1 cellular context compared by ENCODE assay signal in genomic region chr20:53124803-53125202, GRCh38.
TF ChIP-seq lines count a peak whose summit lies in the region.

No MANE protein-coding gene starts in this region.

TF ChIP-seq in K562, 482 proteins besides CTCF, POLR2A, EP300 and RAD21 (continued from another document):
- TF ChIP-seq, protein P1, sequence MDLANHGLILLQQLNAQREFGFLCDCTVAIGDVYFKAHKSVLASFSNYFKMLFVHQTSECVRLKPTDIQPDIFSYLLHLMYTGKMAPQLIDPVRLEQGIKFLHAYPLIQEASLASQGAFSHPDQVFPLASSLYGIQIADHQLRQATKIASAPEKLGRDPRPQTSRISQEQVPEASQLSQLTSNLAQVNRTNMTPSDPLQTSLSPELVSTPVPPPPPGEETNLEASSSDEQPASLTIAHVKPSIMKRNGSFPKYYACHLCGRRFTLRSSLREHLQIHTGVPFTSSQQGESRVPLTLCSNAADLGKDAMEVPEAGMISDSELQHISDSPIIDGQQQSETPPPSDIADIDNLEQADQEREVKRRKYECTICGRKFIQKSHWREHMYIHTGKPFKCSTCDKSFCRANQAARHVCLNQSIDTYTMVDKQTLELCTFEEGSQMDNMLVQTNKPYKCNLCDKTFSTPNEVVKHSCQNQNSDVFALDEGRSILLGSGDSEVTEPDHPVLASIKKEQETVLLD (IDR thresholded peaks at IDR 0.05) = no peak
- peak; percentile 35; the same call in 1 of the 2 replicates for TF ChIP-seq NFIC (IDR thresholded peaks at IDR 0.05)
- TF ChIP-seq RB1 (IDR thresholded peaks at IDR 0.05; ENCODE audit: low read depth) = no peak
- TF ChIP-seq, protein P2, sequence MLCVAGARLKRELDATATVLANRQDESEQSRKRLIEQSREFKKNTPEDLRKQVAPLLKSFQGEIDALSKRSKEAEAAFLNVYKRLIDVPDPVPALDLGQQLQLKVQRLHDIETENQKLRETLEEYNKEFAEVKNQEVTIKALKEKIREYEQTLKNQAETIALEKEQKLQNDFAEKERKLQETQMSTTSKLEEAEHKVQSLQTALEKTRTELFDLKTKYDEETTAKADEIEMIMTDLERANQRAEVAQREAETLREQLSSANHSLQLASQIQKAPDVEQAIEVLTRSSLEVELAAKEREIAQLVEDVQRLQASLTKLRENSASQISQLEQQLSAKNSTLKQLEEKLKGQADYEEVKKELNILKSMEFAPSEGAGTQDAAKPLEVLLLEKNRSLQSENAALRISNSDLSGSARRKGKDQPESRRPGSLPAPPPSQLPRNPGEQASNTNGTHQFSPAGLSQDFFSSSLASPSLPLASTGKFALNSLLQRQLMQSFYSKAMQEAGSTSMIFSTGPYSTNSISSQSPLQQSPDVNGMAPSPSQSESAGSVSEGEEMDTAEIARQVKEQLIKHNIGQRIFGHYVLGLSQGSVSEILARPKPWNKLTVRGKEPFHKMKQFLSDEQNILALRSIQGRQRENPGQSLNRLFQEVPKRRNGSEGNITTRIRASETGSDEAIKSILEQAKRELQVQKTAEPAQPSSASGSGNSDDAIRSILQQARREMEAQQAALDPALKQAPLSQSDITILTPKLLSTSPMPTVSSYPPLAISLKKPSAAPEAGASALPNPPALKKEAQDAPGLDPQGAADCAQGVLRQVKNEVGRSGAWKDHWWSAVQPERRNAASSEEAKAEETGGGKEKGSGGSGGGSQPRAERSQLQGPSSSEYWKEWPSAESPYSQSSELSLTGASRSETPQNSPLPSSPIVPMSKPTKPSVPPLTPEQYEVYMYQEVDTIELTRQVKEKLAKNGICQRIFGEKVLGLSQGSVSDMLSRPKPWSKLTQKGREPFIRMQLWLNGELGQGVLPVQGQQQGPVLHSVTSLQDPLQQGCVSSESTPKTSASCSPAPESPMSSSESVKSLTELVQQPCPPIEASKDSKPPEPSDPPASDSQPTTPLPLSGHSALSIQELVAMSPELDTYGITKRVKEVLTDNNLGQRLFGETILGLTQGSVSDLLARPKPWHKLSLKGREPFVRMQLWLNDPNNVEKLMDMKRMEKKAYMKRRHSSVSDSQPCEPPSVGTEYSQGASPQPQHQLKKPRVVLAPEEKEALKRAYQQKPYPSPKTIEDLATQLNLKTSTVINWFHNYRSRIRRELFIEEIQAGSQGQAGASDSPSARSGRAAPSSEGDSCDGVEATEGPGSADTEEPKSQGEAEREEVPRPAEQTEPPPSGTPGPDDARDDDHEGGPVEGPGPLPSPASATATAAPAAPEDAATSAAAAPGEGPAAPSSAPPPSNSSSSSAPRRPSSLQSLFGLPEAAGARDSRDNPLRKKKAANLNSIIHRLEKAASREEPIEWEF (CRISPR knock-in tag; IDR thresholded peaks at IDR 0.05) = no peak
- TF ChIP-seq ZNF175 (CRISPR knock-in tag; IDR thresholded peaks at IDR 0.05; ENCODE audit: low read depth) = no peak
- TF ChIP-seq ZBTB40 (IDR thresholded peaks at IDR 0.05) = peak; percentile 97
- TF ChIP-seq ZBTB40 (CRISPR knock-in tag; IDR thresholded peaks at IDR 0.05) = peak; percentile 93
- no peak for TF ChIP-seq NFIX (CRISPR knock-in tag; IDR thresholded peaks at IDR 0.05; ENCODE audit: low read depth)
- TF ChIP-seq NBN (IDR thresholded peaks at IDR 0.05; ENCODE audit: low read depth) = no peak
- no peak for TF ChIP-seq RBM25 (IDR thresholded peaks at IDR 0.05; ENCODE audit: low read depth, low read length, severe bottlenecking)
- no peak for TF ChIP-seq HNRNPUL1 (IDR thresholded peaks at IDR 0.05; ENCODE audit: low read length)
- TF ChIP-seq SIN3B (IDR thresholded peaks at IDR 0.05; ENCODE audit: low read depth) = no peak
